12 cellular contexts compared by ENCODE assay signal in genomic region chr12:40375076-40375475, GRCh38.
DNase-seq lines count a peak whose midpoint lies in the region; ATAC-seq and TF ChIP-seq lines count a peak whose summit lies in the region.
"Had no signal": no experiment of that assay in that cellular context is flagged by ENCODE, and none has a peak within 500 bp of the region (broad histone marks: within the 10 kb centered on the region; RNA-seq: fewer than 3 reads in every experiment).

No MANE protein-coding gene starts in this region.

- no peak overlapping the region for H3K9ac ChIP-seq in HCT116 (ENCODE audit: low read length)

- ATAC-seq in HCT116 (peak; percentile 85), GM21619 (IDR thresholded peaks at IDR 0.05; ENCODE audit: unreplicated experiment) (no peak)

- TF ChIP-seq CTCF in HCT116 (IDR thresholded peaks at IDR 0.05 in 2 of 3, conservative IDR thresholded peaks at IDR 0.05 in 1 of 3; ENCODE audit: borderline replicate concordance in 1 of 3, insufficient read depth in 1 of 3, low read depth in 2 of 3, low read length in 2 of 3) = peak; percentile 5 to 53 (median 49); a peak in 4 of 6 replicates

- RAD21 ChIA-PET in HCT116 (lab: Charles Lee; ENCODE audit: low non-redundant PET in 1 of 2, low total read pairs in 2 of 2, uncharacterized antibody in 2 of 2, unreplicated experiment in 2 of 2) = no interaction called here

- intact Hi-C loops in HCT116 (cut with micrococcal nuclease) = no loop called here

- no peaks in the 10 kb centered on the region for H4K20me1 ChIP-seq in HCT116 (ENCODE audit: insufficient read depth)

- H3K27ac ChIP-seq in HCT116 (ENCODE audit: low read depth, low read length) = no peak overlapping the region
- H3K27ac ChIP-seq: testis had no signal

- no peaks in the 10 kb centered on the region for H3K9me3 ChIP-seq in HCT116 (ENCODE audit: control insufficient read depth in 1 of 2, insufficient read depth in 1 of 2, low read depth in 1 of 2, low read length in 2 of 2)
- H3K9me3 ChIP-seq: testis had no signal

- no peak for TF ChIP-seq POLR2A in HCT116 (IDR thresholded peaks at IDR 0.05; ENCODE audit: borderline replicate concordance, extremely low read depth, insufficient read depth, insufficient read length)

- no peaks in the 10 kb centered on the region for H3K4me1 ChIP-seq in HCT116 (ENCODE audit: control insufficient read depth in 1 of 2, insufficient read depth in 2 of 2, low read length in 2 of 2)
- H3K4me1 ChIP-seq: testis had no signal

- no peaks in the 10 kb centered on the region for H3K36me3 ChIP-seq in HCT116 (ENCODE audit: control insufficient read depth in 1 of 2, insufficient read depth in 2 of 2, low read length in 2 of 2)

- CTCF ChIA-PET in HCT116 (lab: Charles Lee) = no interaction called here

- DNase-seq in EL = peak; percentile 2
- peak; percentile 8 for DNase-seq in HCT116 (ENCODE audit: low read depth, low spot score)
- DNase-seq in NCI-H748 treated with DMSO at 0.1 percent for 48 hours (lab: John Stamatoyannopoulos, UW) = peak; percentile 2
- peak; percentile 11 for DNase-seq in iris pigment epithelial cell (ENCODE audit: low read depth)
- DNase-seq in activated gamma-delta T cell treated with Interleukin-2 at 50 U/mL for 16 hours = no peak
- DNase-seq in C1 segment of cervical spinal cord (lab: John Stamatoyannopoulos, UW) = no peak
- DNase-seq in NCI-H1436 (lab: John Stamatoyannopoulos, UW) = no peak
- DNase-seq: effector CD8-positive, alpha-beta T cell; NK-92 treated with Interleukin-12 subunit alpha and Interleukin-12 subunit beta, amount 100 ng/mL, for 24 hours; stimulated activated CD4-positive, alpha-beta T cell treated with anti-CD3 and anti-CD28 coated beads, Interleukin-12 subunit alpha, Interleukin-12 subunit beta, amount 100 ng/mL, for 4 hours; testis had no signal

- no peaks in the 10 kb centered on the region for H3K27me3 ChIP-seq in HCT116 (ENCODE audit: insufficient read depth, low read length)
- H3K27me3 ChIP-seq: testis had no signal

- no peak for TF ChIP-seq RAD21 in HCT116 (IDR thresholded peaks at IDR 0.05; ENCODE audit: low read depth)

- no peaks in the 10 kb centered on the region for H3K79me2 ChIP-seq in HCT116 (ENCODE audit: insufficient read depth, low read length)

- POLR2A ChIA-PET in HCT116 (lab: Charles Lee) = no interaction called here

- no TSS peak for BruUV-seq in HCT116 (replicated peaks; lab: Mats Ljungman, UMichigan)

- H3K9me2 ChIP-seq in HCT116 (ENCODE audit: insufficient read depth) = no peaks in the 10 kb centered on the region

- H2AFZ ChIP-seq in HCT116 (ENCODE audit: low read depth, low read length, poor library complexity, severe bottlenecking) = no peak overlapping the region

- H3K4me3 ChIP-seq in HCT116 (replicated peaks in 1 of 2; ENCODE audit: low read depth in 1 of 2, low read length in 2 of 2) = no peak overlapping the region
- H3K4me3 ChIP-seq: testis had no signal

- no peak overlapping the region for H3K4me2 ChIP-seq in HCT116 (ENCODE audit: low read length)

TF ChIP-seq in HCT116, 20 proteins besides CTCF, POLR2A, EP300 and RAD21:
- no peak for TF ChIP-seq ATF3 (IDR thresholded peaks at IDR 0.05)
- no peak for TF ChIP-seq CEBPB (IDR thresholded peaks at IDR 0.05; ENCODE audit: low read depth)
TF ChIP-seq in HCT116: peak in this region for 0.

Comparison
In these comparisons a context has a peak if more than half of its experiments do, and no peak if none do; other contexts are left out.
1. DNase-seq: peak in EL (single experiment), HCT116 (single experiment), NCI-H748 treated with DMSO at 0.1 percent for 48 hours (single experiment) and iris pigment epithelial cell (single experiment); none in activated gamma-delta T cell treated with Interleukin-2 at 50 U/mL for 16 hours (single experiment), C1 segment of cervical spinal cord (0 of 14) and NCI-H1436 (single experiment).